Comparison of ENCODE assay signal across 15 cellular contexts in genomic region chr19:33392341-33393285, GRCh38. TPM values are rescaled to one million over a fixed set of nuclear protein-coding genes. Genes with fewer than 3 reads are reported as not detected.
A peak's percentile ranks its signal among the peaks of the same experiment; 100 is the strongest.
DNase-seq lines count a peak whose midpoint lies in the region; ATAC-seq, FAIRE-seq and TF ChIP-seq lines count a peak whose summit lies in the region.
"Had no signal": no experiment of that assay in that cellular context is flagged by ENCODE, and none has a peak within 500 bp of the region (broad histone marks: within the 10 kb centered on the region; RNA-seq: fewer than 3 reads in every experiment).

No MANE protein-coding gene starts in this region.

- H3K4me1 ChIP-seq in Peyer's patch: peaks cover 0 to 90% (median 11%) of the 10 kb centered on the region in 4 donors
- peaks cover 79% of the 10 kb centered on the region for H3K4me1 ChIP-seq in HepG2 (ENCODE audit: insufficient read depth, low read length)
- peaks cover 0 to 92% (median 63%) of the 10 kb centered on the region in 4 donors for H3K4me1 ChIP-seq in tibial artery

- H3K36me3 ChIP-seq in Peyer's patch: peaks cover 0 to 4% (median 0%) of the 10 kb centered on the region in 3 donors
- peaks cover 0 to 2% of the 10 kb centered on the region in 2 experiments; a peak in 1 of 5 replicates for H3K36me3 ChIP-seq in HepG2 (replicated peaks in 1 of 2; ENCODE audit: control insufficient read depth in 1 of 2, insufficient read depth in 2 of 2, low read length in 2 of 2)
- peaks cover 0 to under 1% (median 0%) of the 10 kb centered on the region in 3 donors for H3K36me3 ChIP-seq in tibial artery

- H4K20me1 ChIP-seq in HepG2 (ENCODE audit: insufficient read depth, low read length): no peaks in the 10 kb centered on the region

- intact Hi-C loops in HepG2 (cut with micrococcal nuclease; ENCODE audit: unreplicated experiment): loop anchor here (5.0 kb wide), 1 partner anchor 90 kb away; the partner anchor contains the start of gene CEBPA
- intact Hi-C loops in tibial artery (cut with DNase I; ENCODE audit: low total_unique reads): no loop called here

- TF ChIP-seq POLR2A in Peyer's patch (IDR thresholded peaks at IDR 0.05): no peak
- peak; percentile 38 to 53; a peak in 3 of 4 replicates for TF ChIP-seq POLR2A in HepG2 (IDR thresholded peaks at IDR 0.05; ENCODE audit: insufficient read depth in 1 of 2, low read depth in 2 of 2, low read length in 2 of 2)

- peaks cover 5% of the 10 kb centered on the region for H3K79me2 ChIP-seq in HepG2 (ENCODE audit: insufficient read depth, low read length)

- TF ChIP-seq CTCF in Peyer's patch (IDR thresholded peaks at IDR 0.05) (peak in 3 of 6 experiments; percentile 25 to 37 (median 36)), HepG2 (CRISPR knock-in tag; IDR thresholded peaks at IDR 0.05) (peak; percentile 79), tibial artery (IDR thresholded peaks at IDR 0.05) (no peak)

- BruUV-seq in HepG2 (replicated peaks; lab: Mats Ljungman, UMichigan): no TSS peak

- peak overlapping the region; percentile 70 for H3K4me2 ChIP-seq in HepG2 (ENCODE audit: low read depth, low read length)

- H2AFZ ChIP-seq in HepG2 (ENCODE audit: low read length): no peak overlapping the region

- TF ChIP-seq EP300 in HepG2 (IDR thresholded peaks at IDR 0.05; ENCODE audit: low read depth in 2 of 2, low read length in 2 of 2): peak in 1 of 2 experiments; percentile 75; a peak in 2 of 4 replicates
- peak; percentile 89 for TF ChIP-seq EP300 in HepG2 (CRISPR knock-in tag; IDR thresholded peaks at IDR 0.05; ENCODE audit: borderline replicate concordance)

- ATAC-seq in HepG2: peak; percentile 58
- ATAC-seq in HG03442 (IDR thresholded peaks at IDR 0.05; ENCODE audit: unreplicated experiment): no peak
- ATAC-seq: esophagus mucosa had no signal

- FAIRE-seq in HepG2 (lab: Jason Lieb, UNC): peak; percentile 87

- H3K27me3 ChIP-seq in Peyer's patch (no peaks in the 10 kb centered on the region), HepG2 (ENCODE audit: control insufficient read depth in 1 of 2, insufficient read depth in 2 of 2, low read length in 2 of 2) (no peaks in the 10 kb centered on the region), tibial artery (no peaks in the 10 kb centered on the region)
- H3K27me3 ChIP-seq: MG63, tibial nerve had no signal

- H3K27ac ChIP-seq in Peyer's patch: peak overlapping the region in 2 of 4 donors; percentile 38 to 63
- H3K27ac ChIP-seq in HepG2 (ENCODE audit: extremely low read length, insufficient read depth, low read length): peak overlapping the region; percentile 94
- no peak overlapping the region for H3K27ac ChIP-seq in tibial artery

- POLR2A ChIA-PET in HepG2 (lab: Yijun Ruan, JAX): interaction anchor here (1.0 to 4.7 kb wide), 16 partner anchors 10 to 146 kb away, joined by 3 to 58 read pairs (median 9); partner anchors contain the start of genes CEBPA and CEBPG

- peak; percentile 79 for TF ChIP-seq RAD21 in HepG2 (CRISPR knock-in tag; IDR thresholded peaks at IDR 0.05)

- WGBS in HepG2 (ENCODE audit: low lambda C conversion rate): no CpG with 5 or more reads among the region's 39 CpGs

- DNase-seq in activated effector memory CD4-positive, alpha-beta T cell treated with anti-CD3 and anti-CD28 coated beads, Interleukin-2, amount 50 U/mL, for 16 hours: peak; percentile 43
- DNase-seq in activated effector memory CD4-positive, alpha-beta T cell treated with Interleukin-2 at 50 U/mL for 16 hours: no peak
- DNase-seq in Peyer's patch: peak in 2 of 3 donors; percentile 77 to 83
- DNase-seq in HepG2 (ENCODE audit: low spot score): peak; percentile 92
- peak; percentile 21 to 66 for DNase-seq in tibial artery
- DNase-seq in cerebellum (ENCODE audit: low spot score): no peak
- DNase-seq in stimulated activated naive CD4-positive, alpha-beta T cell (lab: John Stamatoyannopoulos, UW): no peak
- DNase-seq: activated CD4-positive, alpha-beta T cell treated with anti-CD3 and anti-CD28 coated beads for 1 hour; activated T-cell treated with anti-CD3 and anti-CD28 coated beads, Interleukin-2, amount 50 U/mL, for 1 hour; cortex of kidney; DND-41; MG63 had no signal

- peak overlapping the region; percentile 59 for H3K9ac ChIP-seq in HepG2 (ENCODE audit: insufficient read depth, low read depth, low read length)

- no peaks in the 10 kb centered on the region for H3K9me3 ChIP-seq in Peyer's patch
- no peaks in the 10 kb centered on the region for H3K9me3 ChIP-seq in HepG2 (ENCODE audit: low read length)
- H3K9me3 ChIP-seq in tibial artery: no peaks in the 10 kb centered on the region
- H3K9me3 ChIP-seq: MG63, tibial nerve had no signal

- CTCF ChIA-PET in HepG2 (lab: Yijun Ruan, JAX; ENCODE audit: low intra/inter-chr PET ratio, low total read pairs): no interaction called here

- in situ Hi-C loops in HepG2 (cut with HindIII; ENCODE audit: extremely low pct_ligation_motif_present, low pct_unique_long_range_greater_than_20kb): no loop called here

- H3K4me3 ChIP-seq in Peyer's patch (no peak overlapping the region), HepG2 (replicated peaks in 1 of 3; ENCODE audit: insufficient read depth in 1 of 3, low read depth in 2 of 3, low read length in 3 of 3) (peak overlapping the region; percentile 29 to 64 (median 49); a peak in 5 of 6 replicates), tibial artery (no peak overlapping the region)
- H3K4me3 ChIP-seq: MG63, tibial nerve had no signal

TF ChIP-seq in HepG2, 621 proteins besides CTCF, POLR2A, EP300 and RAD21 (continues in another document):
- peak; percentile 99 for TF ChIP-seq HOXD1 (CRISPR knock-in tag; IDR thresholded peaks at IDR 0.05)
- TF ChIP-seq ATF6 (CRISPR knock-in tag; conservative IDR thresholded peaks at IDR 0.05): peak; percentile 85; the same call in 1 of the 2 replicates
- TF ChIP-seq MZF1 (CRISPR knock-in tag; IDR thresholded peaks at IDR 0.05; ENCODE audit: borderline replicate concordance): peak; percentile 97; the same call in 1 of the 2 replicates
- TF ChIP-seq TIGD3 (CRISPR knock-in tag; IDR thresholded peaks at IDR 0.05; ENCODE audit: borderline replicate concordance): peak; percentile 93; the same call in 1 of the 2 replicates
- TF ChIP-seq SATB2 (CRISPR knock-in tag; IDR thresholded peaks at IDR 0.05): peak; percentile 100
- no peak for TF ChIP-seq ZNF597 (CRISPR knock-in tag; IDR thresholded peaks at IDR 0.05)

RNA-seq across cellular contexts. Expression of gene CEBPG, which starts 19.1 kb away (rescaled TPM):
- 10 to 100 TPM; 33.0 to 75.5 (median 50.5) TPM for total RNA-seq in Peyer's patch
- 34.3 and 49.8 TPM in 2 replicates for total RNA-seq in HepG2 (2016; rRNA removed; fragmentation: Illumina TruSeq; extraction: Trizol)
- total RNA-seq in HepG2 (2016; cell fraction: cytosol; rRNA removed; fragmentation: Illumina TruSeq; extraction: Trizol; ENCODE audit: low read depth): 13.2 and 14.7 TPM in 2 replicates
- 35.7 and 49.1 TPM in 2 replicates for total RNA-seq in HepG2 (2016; cell fraction: insoluble cytoplasmic fraction; rRNA removed; fragmentation: Illumina TruSeq; extraction: Trizol)
- 37.6 and 38.8 TPM in 2 replicates for total RNA-seq in HepG2 (2016; cell fraction: membrane; rRNA removed; fragmentation: Illumina TruSeq; extraction: Trizol)
- 24.5 and 24.7 TPM in 2 replicates for total RNA-seq in HepG2 (2016; cell fraction: nucleus; rRNA removed; fragmentation: Illumina TruSeq; extraction: Trizol)
- 25.7 and 26.6 TPM in 2 replicates for polyA plus RNA-seq in HepG2 (2011; rRNA removed)
- polyA plus RNA-seq in HepG2 (2011; cell fraction: cytosol; rRNA removed): 16.9 and 25.6 TPM in 2 replicates
- 11.7 and 17.0 TPM in 2 replicates for polyA plus RNA-seq in HepG2 (2011; cell fraction: nucleus; rRNA removed)
- 34.2 and 46.3 TPM in 2 replicates for polyA plus RNA-seq in HepG2 (2012)
- 13.2 and 15.5 TPM in 2 replicates for polyA plus RNA-seq in HepG2 (2016; cell fraction: cytosol; fragmentation: Illumina TruSeq; extraction: Trizol; ENCODE audit: low read depth)
- 44.3 and 47.4 TPM in 2 replicates for polyA plus RNA-seq in HepG2 (2016; cell fraction: insoluble cytoplasmic fraction; fragmentation: Illumina TruSeq; extraction: Trizol; ENCODE audit: low read depth)
- polyA plus RNA-seq in HepG2 (2016; cell fraction: membrane; fragmentation: Illumina TruSeq; extraction: Trizol; ENCODE audit: low read depth): 25.6 and 28.0 TPM in 2 replicates
- 30.5 and 35.3 TPM in 2 replicates for polyA plus RNA-seq in HepG2 (2016; cell fraction: nucleus; fragmentation: Illumina TruSeq; extraction: Trizol; ENCODE audit: insufficient read depth, low read depth)
- polyA minus RNA-seq in HepG2 (2011; rRNA and poly(A)+ RNA removed; ENCODE audit: low replicate concordance): 14.6 and 15.2 TPM in 2 replicates
- 18.9 and 25.7 TPM in 2 replicates for polyA minus RNA-seq in HepG2 (2011; cell fraction: cytosol; rRNA and poly(A)+ RNA removed)
- 26.3 and 34.8 TPM in 2 replicates for polyA minus RNA-seq in HepG2 (2011; cell fraction: nucleus; rRNA and poly(A)+ RNA removed)
- 38.3 TPM for total RNA-seq in cerebellum

Comparison
In these comparisons a context has a peak if more than half of its experiments do, and no peak if none do; other contexts are left out.
1. DNase-seq: peak in activated effector memory CD4-positive, alpha-beta T cell treated with anti-CD3 and anti-CD28 coated beads, Interleukin-2, amount 50 U/mL, for 16 hours (single experiment), Peyer's patch (2 of 3), HepG2 (single experiment) and tibial artery (2 of 2); none in activated effector memory CD4-positive, alpha-beta T cell treated with Interleukin-2 at 50 U/mL for 16 hours (single experiment), cerebellum (single experiment) and stimulated activated naive CD4-positive, alpha-beta T cell (0 of 6).
2. H3K4me3 ChIP-seq: peak in HepG2 (3 of 3); none in Peyer's patch (0 of 4) and tibial artery (0 of 2).
3. POLR2A ChIP-seq: peak in HepG2 (2 of 2); none in Peyer's patch (0 of 2).